8 cellular contexts compared by ENCODE assay signal in the genomic region with DNA sequence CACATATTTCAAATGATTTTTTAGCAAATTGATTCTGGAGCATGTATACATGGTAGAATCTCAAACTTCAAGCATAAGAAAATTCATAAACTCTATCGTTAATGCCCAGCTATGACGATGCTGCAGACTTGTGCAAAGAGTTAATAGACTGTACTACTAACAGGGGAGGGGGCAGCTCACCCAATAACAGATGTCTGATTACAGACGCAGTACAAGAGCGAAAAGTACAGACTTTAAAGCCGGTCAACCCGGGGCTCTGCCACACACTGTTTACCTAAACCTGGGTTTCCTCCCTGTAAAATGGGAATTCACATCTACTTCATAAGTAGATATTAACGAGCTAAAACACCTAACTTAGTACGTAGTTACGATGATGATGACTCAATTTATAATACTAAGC. TPM values are rescaled to one million over a fixed set of nuclear protein-coding genes. Genes with fewer than 3 reads are reported as not detected.
DNase-seq lines count a peak whose midpoint lies in the region; ATAC-seq and TF ChIP-seq lines count a peak whose summit lies in the region.

No MANE protein-coding gene starts in this region.

- TF ChIP-seq CTCF in body of pancreas (IDR thresholded peaks at IDR 0.05), result no peak

- H3K4me3 ChIP-seq in body of pancreas (peak overlapping the region; percentile 80 to 85), mesodermal cell (ENCODE audit: extremely low read depth, insufficient read depth, low read length, poor library complexity, severe bottlenecking) (peak overlapping the region; percentile 80)

- ATAC-seq in body of pancreas, result no peak
- no peak for ATAC-seq in GM21723 (IDR thresholded peaks at IDR 0.05; ENCODE audit: unreplicated experiment)
- ATAC-seq in HG02852 (IDR thresholded peaks at IDR 0.05; ENCODE audit: unreplicated experiment), result no peak

- TF ChIP-seq POLR2A in body of pancreas (IDR thresholded peaks at IDR 0.05), result no peak

- H3K4me1 ChIP-seq in body of pancreas, result peaks cover 30% of the 10 kb centered on the region
- H3K4me1 ChIP-seq in mesodermal cell (ENCODE audit: control insufficient read depth, insufficient read depth, low read length, poor library complexity, severe bottlenecking), result no peaks in the 10 kb centered on the region

- intact Hi-C loops in body of pancreas (cut with DNase I), result no loop called here

- peak; percentile 8 for DNase-seq in A172 (ENCODE audit: low spot score)
- peak; percentile 3 for DNase-seq in HT-29 (ENCODE audit: low spot score)
- DNase-seq in body of pancreas, result no peak
- DNase-seq in SW480 (ENCODE audit: low spot score), result no peak
- DNase-seq in SK-N-DZ (ENCODE audit: low spot score), result no peak

- 4% methylated on average over 9 of the region's 9 CpGs for WGBS in body of pancreas, 2 donors
- WGBS in mesodermal cell (ENCODE audit: insufficient coverage in 2 of 2), 2 experiments, result 33 to 37% methylated on average over 2 to 3 of the region's 9 CpGs

- H3K27me3 ChIP-seq in body of pancreas, result no peaks in the 10 kb centered on the region

- H3K27ac ChIP-seq in body of pancreas (peak overlapping the region in 2 of 4 donors; percentile 60 to 81), mesodermal cell (ENCODE audit: low read depth, low read length, severe bottlenecking) (no peak overlapping the region)

- H3K9me3 ChIP-seq in body of pancreas, result no peaks in the 10 kb centered on the region
- no peaks in the 10 kb centered on the region for H3K9me3 ChIP-seq in mesodermal cell (ENCODE audit: control insufficient read depth, low read length)

- H3K36me3 ChIP-seq in body of pancreas (replicated peaks in 1 of 2; ENCODE audit: insufficient read depth in 1 of 2, low read depth in 2 of 2) (no peaks in the 10 kb centered on the region), mesodermal cell (ENCODE audit: control insufficient read depth, insufficient read depth, low read length) (peaks cover 6% of the 10 kb centered on the region)

RNA-seq across cellular contexts. Expression of a gene that starts 0.7 kb away (rescaled TPM):
- total RNA-seq in A172 (2014; rRNA removed; shearing (Covaris generic)), result 22.1 and 23.2 TPM in 2 replicates
- total RNA-seq in HT-29 (2014; rRNA removed; shearing (Covaris generic)), result 3.8 and 4.4 TPM in 2 replicates
- 10 to 100 TPM in 1 of 2 donors, 1 to 10 TPM in 1; 6.2 to 17.5 TPM for total RNA-seq in body of pancreas
- 17.0 TPM for polyA plus RNA-seq in mesodermal cell (2013, experiment 1 of 2)
- polyA plus RNA-seq in mesodermal cell (2013, experiment 2 of 2), result 13.4 TPM
- 8.3 and 9.8 TPM in 2 replicates for polyA plus RNA-seq in SK-N-DZ (2014; cell fraction: cytosol; rRNA removed)
- 6.1 and 9.1 TPM in 2 replicates for polyA plus RNA-seq in SK-N-DZ (2014; cell fraction: nucleus; rRNA removed)

RNA-seq across cellular contexts. Expression of a gene that starts 1.3 kb away (rescaled TPM):
- total RNA-seq in A172 (2014; rRNA removed; shearing (Covaris generic)), result 9.0 and 11.4 TPM in 2 replicates
- 1.8 and 2.5 TPM in 2 replicates for total RNA-seq in HT-29 (2014; rRNA removed; shearing (Covaris generic))
- 1 to 10 TPM; 1.0 to 3.6 TPM for total RNA-seq in body of pancreas
- polyA plus RNA-seq in mesodermal cell (2013, experiment 1 of 2), result 2.0 TPM
- 3.4 TPM for polyA plus RNA-seq in mesodermal cell (2013, experiment 2 of 2)
- polyA plus RNA-seq in SK-N-DZ (2014; cell fraction: cytosol; rRNA removed), result 7.6 and 9.6 TPM in 2 replicates
- 6.4 and 7.5 TPM in 2 replicates for polyA plus RNA-seq in SK-N-DZ (2014; cell fraction: nucleus; rRNA removed)

RNA-seq across cellular contexts. Expression of a gene that starts 1.3 kb away (rescaled TPM):
- 45.8 and 52.1 TPM in 2 replicates for total RNA-seq in A172 (2014; rRNA removed; shearing (Covaris generic))
- 10.5 and 14.0 TPM in 2 replicates for total RNA-seq in HT-29 (2014; rRNA removed; shearing (Covaris generic))
- total RNA-seq in body of pancreas, result 10 to 100 TPM in 1 of 2 donors, 1 to 10 TPM in 1; 5.6 to 10.9 TPM
- polyA plus RNA-seq in mesodermal cell (2013, experiment 1 of 2), result 21.3 TPM
- 18.4 TPM for polyA plus RNA-seq in mesodermal cell (2013, experiment 2 of 2)
- 26.5 and 30.6 TPM in 2 replicates for polyA plus RNA-seq in SK-N-DZ (2014; cell fraction: cytosol; rRNA removed)
- polyA plus RNA-seq in SK-N-DZ (2014; cell fraction: nucleus; rRNA removed), result 26.1 and 40.0 TPM in 2 replicates

Comparison
In these comparisons a context has a peak if more than half of its experiments do, and no peak if none do; other contexts are left out.
1. DNase-seq: peak in A172 (single experiment) and HT-29 (single experiment); none in body of pancreas (0 of 4), SW480 (single experiment) and SK-N-DZ (single experiment).